ENCODE assay signal across 1 cellular context in the genomic region with DNA sequence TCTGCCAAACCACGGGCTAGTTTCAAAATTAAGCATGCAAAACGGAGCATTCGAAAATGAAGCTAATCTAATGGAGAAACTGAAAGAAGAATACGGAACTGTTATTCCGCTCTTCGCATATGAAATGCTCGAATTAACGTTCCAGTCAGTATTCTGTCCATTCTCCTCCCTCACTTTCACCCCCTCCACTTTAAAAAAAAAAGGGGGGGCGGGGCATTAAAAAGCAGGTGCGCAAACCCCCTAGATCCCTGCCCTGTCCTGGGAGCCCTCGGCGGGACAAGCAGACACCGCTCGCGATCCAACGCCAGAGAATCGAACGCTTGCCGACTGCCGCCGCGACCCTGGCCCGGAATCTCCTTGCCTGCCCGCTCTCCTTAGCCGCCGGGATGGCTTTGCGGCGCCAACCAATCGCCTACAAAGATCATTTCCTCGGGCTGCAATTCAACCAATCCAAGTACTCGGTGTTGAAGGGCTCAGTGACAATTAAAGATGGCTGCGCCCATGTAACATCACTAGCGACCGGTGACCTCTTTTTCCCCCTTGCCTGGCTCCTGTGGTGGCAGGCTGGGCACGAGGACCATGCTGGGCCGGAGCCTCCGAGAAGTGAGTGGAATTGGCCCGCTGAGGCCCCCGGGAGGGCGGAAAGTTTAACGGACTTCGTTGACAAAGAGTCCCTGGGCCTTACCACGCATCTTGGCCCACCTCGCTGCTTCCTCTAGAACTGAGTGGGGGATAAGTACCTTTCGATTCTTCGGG.
TF ChIP-seq lines count a peak whose summit lies in the region.

TSS of gene QRSL1 (plus strand) at position 476 of the 756 bp plus-strand sequence. CDS start at position 580, 104 bp downstream.
TSS of gene RTN4IP1 (minus strand) at position 396 of the 756 bp plus-strand sequence. CDS start 477 bp downstream, outside the sequence.

TF ChIP-seq in HCT116, 20 proteins besides CTCF, POLR2A, EP300 and RAD21 (continued from another document):
- TF ChIP-seq YY1 (IDR thresholded peaks at IDR 0.05; ENCODE audit: extremely low read depth, insufficient replicate concordance, low read depth, low read length), result peak; percentile 98
- TF ChIP-seq SP1 (IDR thresholded peaks at IDR 0.05; ENCODE audit: low read depth), result peak; percentile 97
- TF ChIP-seq POLR2AphosphoS5 (IDR thresholded peaks at IDR 0.05; ENCODE audit: low read depth, low read length), result peak; percentile 48
- peak; percentile 54; the same call in 1 of the 2 replicates for TF ChIP-seq MAX (IDR thresholded peaks at IDR 0.05)
